ENCODE assay signal across 11 cellular contexts in the genomic region with DNA sequence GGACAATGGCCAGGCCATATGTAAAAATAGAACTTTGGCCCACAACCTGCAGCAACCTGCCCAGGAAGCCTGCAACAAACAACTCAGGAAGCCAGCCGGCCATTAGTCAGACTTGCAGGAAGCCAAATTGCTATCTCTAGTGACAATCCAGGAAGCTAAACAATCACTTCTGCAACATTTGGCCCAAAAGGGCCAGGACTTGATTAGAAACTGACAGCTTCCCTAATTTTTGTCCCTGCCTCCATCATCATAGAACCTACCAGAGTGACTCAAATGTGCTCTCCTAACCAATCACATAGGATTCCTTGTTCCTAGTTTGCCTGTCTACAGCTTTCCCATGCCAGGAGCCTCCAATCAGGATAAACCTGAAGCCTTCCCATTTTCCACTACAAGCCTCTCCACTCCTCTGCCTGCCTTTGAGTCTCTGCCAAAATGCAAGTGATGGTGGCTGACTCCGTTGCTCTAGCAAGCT.
A peak's percentile ranks its signal among the peaks of the same experiment; 100 is the strongest.
DNase-seq lines count a peak whose midpoint lies in the region; ATAC-seq and TF ChIP-seq lines count a peak whose summit lies in the region.
"Had no signal": no experiment of that assay in that cellular context is flagged by ENCODE, and none has a peak within 500 bp of the region (broad histone marks: within the 10 kb centered on the region; RNA-seq: fewer than 3 reads in every experiment).

No MANE protein-coding gene starts in this region.

- no peaks in the 10 kb centered on the region for H3K27me3 Mint-ChIP-seq in nephron progenitor cell (ENCODE audit: low read depth, poor library complexity)

- H3K27ac Mint-ChIP-seq in nephron progenitor cell: no peak overlapping the region
- H3K27ac Mint-ChIP-seq: activated naive CD8-positive, alpha-beta T cell treated with anti-CD3 and anti-CD28 coated beads, Interleukin-2, amount 50 U/mL, for 24 hours had no signal

- in situ Hi-C loops in SK-MEL-5 (cut with HindIII; ENCODE audit: low pct_unique_long_range_greater_than_20kb, low sequenced_read_pairs): no loop called here

- peak; percentile 47 for ATAC-seq in left lobe of liver
- ATAC-seq: activated naive CD8-positive, alpha-beta T cell treated with anti-CD3 and anti-CD28 coated beads, Interleukin-2, amount 50 U/mL, for 24 hours had no signal

- H3K4me1 Mint-ChIP-seq in nephron progenitor cell: peaks cover 8% of the 10 kb centered on the region
- H3K4me1 Mint-ChIP-seq: activated naive CD8-positive, alpha-beta T cell treated with anti-CD3 and anti-CD28 coated beads, Interleukin-2, amount 50 U/mL, for 24 hours had no signal

- TF ChIP-seq CTCF in nephron progenitor cell (IDR thresholded peaks at IDR 0.05): no peak

- H3K4me3 Mint-ChIP-seq in nephron progenitor cell: no peak overlapping the region
- H3K4me3 Mint-ChIP-seq: activated naive CD8-positive, alpha-beta T cell treated with anti-CD3 and anti-CD28 coated beads, Interleukin-2, amount 50 U/mL, for 24 hours had no signal

- peak; percentile 39 for DNase-seq in GDM1 (lab: John Stamatoyannopoulos, UW)
- DNase-seq in NCI-H1694 (lab: John Stamatoyannopoulos, UW): peak; percentile 23
- peak; percentile 41 for DNase-seq in SK-MEL-5 (ENCODE audit: low read depth, low spot score)
- no peak for DNase-seq in left lobe of liver (ENCODE audit: low spot score)
- DNase-seq in activated CD8-positive, alpha-beta memory T cell treated with anti-CD3 and anti-CD28 coated beads for 24 hours: no peak
- no peak for DNase-seq in nephron progenitor cell
- no peak for DNase-seq in NCI-H526 treated with DMSO at 0.1 percent for 48 hours (lab: John Stamatoyannopoulos, UW)
- DNase-seq: activated CD8-positive, alpha-beta memory T cell treated with anti-CD3 and anti-CD28 coated beads, Interleukin-2, amount 50 U/mL, for 48 hours; activated naive CD8-positive, alpha-beta T cell treated with anti-CD3 and anti-CD28 coated beads, Interleukin-2, amount 50 U/mL, for 24 hours; foreskin melanocyte; thyroid gland had no signal

- H3K36me3 Mint-ChIP-seq in nephron progenitor cell (ENCODE audit: low read depth): no peaks in the 10 kb centered on the region

- H3K9me3 Mint-ChIP-seq in nephron progenitor cell: peaks cover 3% of the 10 kb centered on the region
- H3K9me3 Mint-ChIP-seq: activated naive CD8-positive, alpha-beta T cell treated with anti-CD3 and anti-CD28 coated beads, Interleukin-2, amount 50 U/mL, for 24 hours had no signal

Comparison
In these comparisons a context has a peak if more than half of its experiments do, and no peak if none do; other contexts are left out.
1. DNase-seq: peak in GDM1 (single experiment), NCI-H1694 (single experiment) and SK-MEL-5 (single experiment); none in left lobe of liver (single experiment), activated CD8-positive, alpha-beta memory T cell treated with anti-CD3 and anti-CD28 coated beads for 24 hours (single experiment), nephron progenitor cell (single experiment) and NCI-H526 treated with DMSO at 0.1 percent for 48 hours (single experiment).